9 cellular contexts compared by ENCODE assay signal in genomic region chr2:24050041-24050655, GRCh38. TPM values are rescaled to one million over a fixed set of nuclear protein-coding genes. Genes with fewer than 3 reads are reported as not detected.
DNase-seq lines count a peak whose midpoint lies in the region; ATAC-seq and TF ChIP-seq lines count a peak whose summit lies in the region.
"Had no signal": no experiment of that assay in that cellular context is flagged by ENCODE, and none has a peak within 500 bp of the region (broad histone marks: within the 10 kb centered on the region; RNA-seq: fewer than 3 reads in every experiment).

No MANE protein-coding gene starts in this region.

- H3F3A ChIP-seq in Loucy (ENCODE audit: low read depth), result no peaks in the 10 kb centered on the region

- H3K36me3 ChIP-seq in BE2C (no peaks in the 10 kb centered on the region), Loucy (ENCODE audit: insufficient read depth, low read length) (no peaks in the 10 kb centered on the region), kidney epithelial cell (ENCODE audit: control insufficient read depth, insufficient read depth, low read length) (no peaks in the 10 kb centered on the region), suprapubic skin (no peaks in the 10 kb centered on the region)

- H4K20me1 ChIP-seq in Loucy (ENCODE audit: insufficient read depth, low read length, poor library complexity, severe bottlenecking), result no peaks in the 10 kb centered on the region

- WGBS in suprapubic skin, result 18% methylated on average over 10 of the region's 46 CpGs

- DNase-seq in BE2C, result peak; percentile 67
- no peak for DNase-seq in astrocyte of the cerebellum (ENCODE audit: low read depth)
- DNase-seq in kidney epithelial cell (ENCODE audit: low read depth), result no peak
- DNase-seq in suprapubic skin (ENCODE audit: low spot score in 2 of 2), result peak in 1 of 2 donors; percentile 69
- DNase-seq in NCI-H187 treated with DMSO at 0.1 percent for 48 hours (lab: John Stamatoyannopoulos, UW), result no peak
- DNase-seq in kidney glomerular epithelial cell (lab: John Stamatoyannopoulos, UW), result no peak

- H3K27me3 ChIP-seq in BE2C (no peaks in the 10 kb centered on the region), Loucy (ENCODE audit: insufficient read depth, low read length, poor library complexity, severe bottlenecking) (no peaks in the 10 kb centered on the region), kidney epithelial cell (ENCODE audit: control insufficient read depth, insufficient read depth, low read length) (no peaks in the 10 kb centered on the region), suprapubic skin (no peaks in the 10 kb centered on the region)

- H2AFZ ChIP-seq in Loucy (ENCODE audit: low read length), result peak overlapping the region; percentile 65; the same call in 1 of the 2 replicates

- no peak for TF ChIP-seq POLR2A in suprapubic skin (IDR thresholded peaks at IDR 0.05)

- peaks cover 14% of the 10 kb centered on the region for H3K79me2 ChIP-seq in Loucy (ENCODE audit: insufficient read depth, low read length)

- H3K4me2 ChIP-seq in Loucy (ENCODE audit: low read depth, low read length, poor library complexity, severe bottlenecking), result peak overlapping the region; percentile 66

- no peak for TF ChIP-seq EP300 in suprapubic skin (IDR thresholded peaks at IDR 0.05)

- TF ChIP-seq CTCF in BE2C (IDR thresholded peaks at IDR 0.05; ENCODE audit: low read depth, low read length) (no peak), Loucy (conservative IDR thresholded peaks at IDR 0.05; ENCODE audit: low read length) (no peak), astrocyte of the cerebellum (IDR thresholded peaks at IDR 0.05; ENCODE audit: low read depth, low read length, missing control alignments) (no peak), kidney epithelial cell (IDR thresholded peaks at IDR 0.05; ENCODE audit: insufficient read depth, low read length, poor library complexity, severe bottlenecking) (no peak), suprapubic skin (IDR thresholded peaks at IDR 0.05) (no peak)

- H3K9me3 ChIP-seq in BE2C (no peaks in the 10 kb centered on the region), Loucy (ENCODE audit: insufficient read depth, low read depth, low read length) (no peaks in the 10 kb centered on the region), suprapubic skin (no peaks in the 10 kb centered on the region)

- H3K27ac ChIP-seq in suprapubic skin, result no peak overlapping the region
- H3K27ac ChIP-seq: epithelial cell of prostate had no signal

- H3K4me3 ChIP-seq in BE2C (ENCODE audit: low read depth, low read length) (peak overlapping the region; percentile 80), Loucy (ENCODE audit: low read length, poor library complexity, severe bottlenecking) (peak overlapping the region; percentile 70), astrocyte of the cerebellum (ENCODE audit: low read depth, low read length) (peak overlapping the region; percentile 75), kidney epithelial cell (ENCODE audit: low read depth, low read length) (peak overlapping the region; percentile 65), suprapubic skin (peak overlapping the region; percentile 69)

- H3K4me1 ChIP-seq in BE2C (peaks cover 3% of the 10 kb centered on the region), Loucy (ENCODE audit: insufficient read depth, low read length, poor library complexity, severe bottlenecking) (peaks cover 21% of the 10 kb centered on the region), suprapubic skin (peaks cover 33% of the 10 kb centered on the region)

- no peak for ATAC-seq in GM19328 (IDR thresholded peaks at IDR 0.05; ENCODE audit: unreplicated experiment)

- H3K9ac ChIP-seq in Loucy (ENCODE audit: low read depth, low read length, poor library complexity, severe bottlenecking), result no peak overlapping the region

- no peaks in the 10 kb centered on the region for H3K9me2 ChIP-seq in Loucy (replicated peaks; ENCODE audit: low read depth, low read length)

- in situ Hi-C loops in astrocyte of the cerebellum (cut with HindIII; ENCODE audit: low sequenced_read_pairs), result no loop called here

RNA-seq across cellular contexts. Expression of gene FKBP1B, which starts 0.6 kb away (rescaled TPM):
- 11.0 TPM for polyA plus RNA-seq in BE2C (2012; ENCODE audit: insufficient read depth, insufficient read length, low read depth)
- 24.6 and 26.0 TPM in 2 replicates for total RNA-seq in kidney epithelial cell
- total RNA-seq in suprapubic skin, result 1 to 10 TPM; 4.3 to 8.0 (median 6.6) TPM

RNA-seq across cellular contexts. Expression of gene WDCP, which starts 3.0 kb away (rescaled TPM):
- 11.6 TPM for polyA plus RNA-seq in BE2C (2012; ENCODE audit: insufficient read depth, insufficient read length, low read depth)
- 7.3 and 8.2 TPM in 2 replicates for total RNA-seq in kidney epithelial cell
- total RNA-seq in suprapubic skin, result 1 to 10 TPM; 2.5 to 8.5 (median 4.1) TPM

RNA-seq across cellular contexts. Expression of gene SF3B6, which starts 26.0 kb away (rescaled TPM):
- 249 TPM for polyA plus RNA-seq in BE2C (2012; ENCODE audit: insufficient read depth, insufficient read length, low read depth)
- total RNA-seq in kidney epithelial cell (179 and 208 TPM in 2 replicates), suprapubic skin (100 to 1,000 TPM in 1 of 4 donors, 10 to 100 TPM in 3; 72.1 to 101 (median 85.6) TPM)

RNA-seq across cellular contexts. Expression of gene TP53I3, which starts 34.5 kb away (rescaled TPM):
- 63.8 TPM for polyA plus RNA-seq in BE2C (2012; ENCODE audit: insufficient read depth, insufficient read length, low read depth)
- total RNA-seq in kidney epithelial cell (69.6 and 87.6 TPM in 2 replicates), suprapubic skin (10 to 100 TPM in 3 of 4 donors, 1 to 10 TPM in 1; 6.7 to 15.5 (median 12.3) TPM)

RNA-seq across cellular contexts. Expression of gene MFSD2B, which starts 40.3 kb away (rescaled TPM):
- polyA plus RNA-seq in BE2C (2012; ENCODE audit: insufficient read depth, insufficient read length, low read depth), result 4.2 TPM
- total RNA-seq in kidney epithelial cell (not detected in 2 replicates), suprapubic skin (1 to 10 TPM in 1 of 4 donors, not detected in 3; 1.6 TPM)
